Comparison of ENCODE assay signal across 8 cellular contexts in the genomic region with DNA sequence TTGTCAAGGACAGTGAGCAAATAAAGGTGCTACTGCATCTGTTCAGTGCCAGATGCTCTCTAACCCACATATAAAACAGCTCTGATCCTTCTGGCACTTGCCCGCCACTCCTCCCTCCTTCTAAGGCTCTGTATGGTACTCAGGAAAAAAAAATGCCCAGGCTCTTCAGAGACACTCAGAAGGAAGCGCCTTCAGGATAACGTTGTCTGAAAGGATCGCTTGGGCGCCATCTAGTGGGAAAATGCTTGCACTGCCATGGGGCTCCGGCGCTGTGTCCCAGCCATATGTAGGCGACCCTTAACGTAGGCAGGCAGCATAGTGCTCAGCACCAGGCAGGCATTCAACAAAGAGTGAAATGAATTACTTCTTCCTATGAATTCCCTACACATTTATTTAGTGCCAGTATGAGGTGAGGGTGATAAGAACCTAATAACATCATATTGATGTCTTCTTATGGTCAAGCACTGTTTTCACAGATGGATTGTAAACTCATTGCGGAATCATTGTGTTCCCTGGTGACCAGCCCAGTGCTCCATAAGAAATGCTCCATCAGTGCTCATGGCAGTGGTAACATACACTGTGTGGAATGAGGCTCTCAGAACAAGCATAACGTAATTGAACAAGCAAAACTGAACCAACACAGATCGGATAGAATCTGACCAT. TPM values are rescaled to one million over a fixed set of nuclear protein-coding genes. Genes with fewer than 3 reads are reported as not detected.
DNase-seq lines count a peak whose midpoint lies in the region; ATAC-seq and TF ChIP-seq lines count a peak whose summit lies in the region.

No MANE protein-coding gene starts in this region.

- H3K4me3 ChIP-seq in adrenal gland, result no peak overlapping the region

- H3K27me3 ChIP-seq in adrenal gland, result no peaks in the 10 kb centered on the region

- peak; percentile 92 for TF ChIP-seq CTCF in GM12873 (IDR thresholded peaks at IDR 0.05; ENCODE audit: insufficient read depth, low read depth, low read length, missing control alignments)
- TF ChIP-seq CTCF in adrenal gland (IDR thresholded peaks at IDR 0.05), result peak; percentile 73 to 93 (median 82)

- peak; percentile 87 for ATAC-seq in HG02571 (IDR thresholded peaks at IDR 0.05; ENCODE audit: unreplicated experiment)
- ATAC-seq in left cardiac atrium, result peak; percentile 85 to 92
- ATAC-seq in HG03097 (IDR thresholded peaks at IDR 0.05; ENCODE audit: low FRiP score, unreplicated experiment), result no peak

- H3K27ac ChIP-seq in adrenal gland, result no peak overlapping the region

- no peaks in the 10 kb centered on the region for H3K36me3 ChIP-seq in adrenal gland (replicated peaks in 1 of 2)

- DNase-seq in NCI-H128 (lab: John Stamatoyannopoulos, UW; ENCODE audit: unreplicated experiment), result peak; percentile 75
- DNase-seq in T follicular helper cell (ENCODE audit: low read depth), result peak; percentile 40
- DNase-seq in adrenal gland, result peak; percentile 61 to 92 (median 80)
- DNase-seq in left cardiac atrium, result peak; percentile 78
- DNase-seq in retina, result peak; percentile 92

- 16 to 22% (median 17%) methylated on average over 9 to 12 of the region's 12 CpGs for WGBS in adrenal gland, 4 donors

- no peaks in the 10 kb centered on the region for H3K4me1 ChIP-seq in adrenal gland (replicated peaks in 1 of 2)

- TF ChIP-seq POLR2A in adrenal gland (IDR thresholded peaks at IDR 0.05), result no peak

- H3K9me3 ChIP-seq in adrenal gland (replicated peaks in 1 of 3), result no peaks in the 10 kb centered on the region

- intact Hi-C loops in adrenal gland (cut with DNase I), result loop anchor here in 1 of 2 donors (10.0 kb wide), 1 partner anchor 779 kb away; no protein-coding TSS in a partner anchor
- intact Hi-C loops in left cardiac atrium (cut with DNase I), result loop anchor here in 1 of 2 donors (2.0 kb wide), 1 partner anchor 781 kb away; no protein-coding TSS in a partner anchor

RNA-seq across cellular contexts. Expression of gene PAMR1, which starts 39.6 kb away (rescaled TPM):
- total RNA-seq in adrenal gland (10 to 100 TPM in 5 of 8 donors, 1 to 10 TPM in 3; 4.3 to 25.7 (median 12.6) TPM), left cardiac atrium (10 to 100 TPM; 17.6 to 23.4 TPM)
- polyA plus RNA-seq in adrenal gland, result 10 to 100 TPM in 2 of 3 donors, 1 to 10 TPM in 1; 9.9 to 18.3 (median 12.0) TPM

Comparison
In these comparisons a context has a peak if more than half of its experiments do, and no peak if none do; other contexts are left out.
1. DNase-seq: peak in every context shown above with its lines; median percentile 92 in retina; 80 in adrenal gland; 78 in left cardiac atrium; 75 in NCI-H128; 40 in T follicular helper cell.